ENCODE assay signal across 8 cellular contexts in the genomic region with DNA sequence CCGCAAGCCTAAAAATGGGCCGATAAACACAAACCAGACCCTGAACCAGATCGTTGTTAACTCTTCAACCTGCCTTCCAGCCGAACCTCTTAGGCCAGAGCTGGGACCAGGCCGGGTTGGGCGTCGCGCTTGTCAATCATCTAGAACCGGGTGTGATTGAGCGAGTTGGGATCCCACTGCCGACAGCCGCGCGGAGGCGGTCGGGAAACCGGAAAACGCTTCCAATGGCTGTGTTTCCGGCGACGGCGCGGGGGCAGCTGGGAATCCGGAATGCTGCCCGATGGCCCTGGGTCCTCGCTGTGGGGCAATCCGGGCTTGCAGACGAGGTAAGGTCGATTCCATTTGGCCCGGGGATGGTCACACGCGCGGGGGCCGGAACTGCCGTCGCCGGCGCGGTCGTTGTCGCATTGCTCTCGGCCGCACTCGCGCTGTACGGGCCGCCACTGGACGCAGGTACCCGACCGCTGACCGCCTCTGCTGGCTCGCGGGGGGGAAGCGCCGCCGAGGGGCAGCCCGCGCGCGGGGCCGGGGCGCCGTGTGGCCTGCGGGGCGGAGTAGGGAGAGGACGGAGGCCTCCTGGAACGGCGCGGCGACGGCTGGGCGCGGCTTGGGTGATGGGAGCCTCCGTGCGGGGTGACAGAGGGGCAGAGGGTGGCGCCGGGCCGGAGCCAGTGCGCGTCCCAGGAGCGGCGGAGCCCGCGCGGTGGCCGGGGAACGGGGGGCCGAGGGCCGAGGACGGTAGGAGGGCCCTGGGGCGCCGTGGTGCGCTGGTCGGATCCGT. TPM values are rescaled to one million over a fixed set of nuclear protein-coding genes. Genes with fewer than 3 reads are reported as not detected.
DNase-seq lines count a peak whose midpoint lies in the region; ATAC-seq lines count a peak whose summit lies in the region.

A gene (plus strand): TSS at position 224 of the 781 bp plus-strand sequence. CDS start 57 bp downstream, at position 281.

- H3K27ac Mint-ChIP-seq in activated CD8-positive, alpha-beta memory T cell treated with anti-CD3 and anti-CD28 coated beads, Interleukin-2, amount 10 ng/mL, durations not matched to agents 7 days and 5 days: peak within 1 kb of the TSS; percentile 94

- H3K9me3 Mint-ChIP-seq in activated CD8-positive, alpha-beta memory T cell treated with anti-CD3 and anti-CD28 coated beads, Interleukin-2, amount 10 ng/mL, durations not matched to agents 7 days and 5 days (ENCODE audit: low read depth): peaks cover 3% of the 10 kb centered on the region

- peak within 1 kb of the TSS; percentile 43 to 98 for H3K14ac ChIP-seq in mesenchymal stem cell (ENCODE audit: low read length in 2 of 2)

- H2AFZ ChIP-seq in mesenchymal stem cell (ENCODE audit: low read depth, low read length): peak within 1 kb of the TSS; percentile 98

- peak within 1 kb of the TSS; percentile 99 for H4K8ac ChIP-seq in mesenchymal stem cell (ENCODE audit: low read length)

- H2BK15ac ChIP-seq in mesenchymal stem cell (ENCODE audit: low read depth, poor library complexity, severe bottlenecking): peak within 1 kb of the TSS; percentile 80

- peak within 1 kb of the TSS; percentile 93 for H2BK5ac ChIP-seq in mesenchymal stem cell (ENCODE audit: low read depth, low read length, poor library complexity, severe bottlenecking)

- H3K4me2 ChIP-seq in mesenchymal stem cell (ENCODE audit: low read length, poor library complexity, severe bottlenecking): peak within 1 kb of the TSS; percentile 97

- H2BK12ac ChIP-seq in mesenchymal stem cell (ENCODE audit: low read length in 2 of 2): peak within 1 kb of the TSS; percentile 2 to 90

- peak within 1 kb of the TSS; percentile 90 to 98 for H3K4ac ChIP-seq in mesenchymal stem cell (ENCODE audit: low read depth in 1 of 2, low read length in 2 of 2)

- no peaks in the 10 kb centered on the region for H3K9me3 ChIP-seq in endocrine pancreas (ENCODE audit: control insufficient read depth, low read length)
- no peaks in the 10 kb centered on the region for H3K9me3 ChIP-seq in mesenchymal stem cell (ENCODE audit: control insufficient read depth, low read length)

- H3K4me1 Mint-ChIP-seq in activated CD8-positive, alpha-beta memory T cell treated with anti-CD3 and anti-CD28 coated beads, Interleukin-2, amount 10 ng/mL, durations not matched to agents 7 days and 5 days: peaks cover 45% of the 10 kb centered on the region

- peaks cover 6% of the 10 kb centered on the region for H3K36me3 Mint-ChIP-seq in activated CD8-positive, alpha-beta memory T cell treated with anti-CD3 and anti-CD28 coated beads, Interleukin-2, amount 10 ng/mL, durations not matched to agents 7 days and 5 days

- peaks cover 1% of the 10 kb centered on the region for H3K79me1 ChIP-seq in mesenchymal stem cell (replicated peaks; ENCODE audit: low read length, poor library complexity, severe bottlenecking)

- DNase-seq in CMK (ENCODE audit: low read depth) (peak; percentile 62), HS-27A (ENCODE audit: low read depth) (peak; percentile 63), NOMO-1 (lab: John Stamatoyannopoulos, UW; ENCODE audit: unreplicated experiment in 2 of 2) (peak; percentile 70 to 78), mesenchymal stem cell (peak; percentile 94)
- DNase-seq in activated CD8-positive, alpha-beta memory T cell treated with anti-CD3 and anti-CD28 coated beads, Interleukin-2, amount 10 ng/mL, durations not matched to agents 7 days and 5 days: peak; percentile 92
- peak; percentile 41 for DNase-seq in stimulated activated CD8-positive, alpha-beta memory T cell treated with anti-CD3 and anti-CD28 coated beads, Interleukin-12 subunit alpha, Interleukin-12 subunit beta, amount 100 ng/mL, for 4 hours (ENCODE audit: low read depth)

- 1% methylated on average over 84 of the region's 95 CpGs for WGBS in mesenchymal stem cell

- ATAC-seq in GM19467 (IDR thresholded peaks at IDR 0.05; ENCODE audit: unreplicated experiment): peak; percentile 83
- ATAC-seq in activated CD8-positive, alpha-beta memory T cell treated with anti-CD3 and anti-CD28 coated beads, Interleukin-2, amount 10 ng/mL, durations not matched to agents 7 days and 5 days: peak; percentile 87

- peak within 1 kb of the TSS; percentile 74 for H3K4me3 ChIP-seq in endocrine pancreas (ENCODE audit: control insufficient read depth, insufficient read depth, low read length)
- peak within 1 kb of the TSS; percentile 91 to 99 for H3K4me3 ChIP-seq in mesenchymal stem cell (ENCODE audit: insufficient read depth in 1 of 2, low read depth in 1 of 2, low read length in 2 of 2)

- peak within 1 kb of the TSS; percentile 69 for H2AK5ac ChIP-seq in mesenchymal stem cell (ENCODE audit: low read length, severe bottlenecking)

- H2BK120ac ChIP-seq in mesenchymal stem cell (ENCODE audit: low read depth, low read length): peak within 1 kb of the TSS; percentile 67

- H3K27me3 ChIP-seq in endocrine pancreas (ENCODE audit: control insufficient read depth, insufficient read depth, low read length) (no peaks in the 10 kb centered on the region), mesenchymal stem cell (ENCODE audit: control insufficient read depth in 1 of 2, insufficient read depth in 1 of 2, low read length in 2 of 2) (no peaks in the 10 kb centered on the region)

- H3K27ac ChIP-seq in mesenchymal stem cell (ENCODE audit: low read length, poor library complexity, severe bottlenecking): peak within 1 kb of the TSS; percentile 74

- CTCF ChIA-PET in activated CD8-positive, alpha-beta memory T cell treated with anti-CD3 and anti-CD28 coated beads, Interleukin-2, amount 10 ng/mL, durations not matched to agents 7 days and 5 days (lab: Charles Lee): interaction anchor here (0.7 to 1.7 kb wide), 3 partner anchors 22 to 97 kb away, joined by 3 to 4 read pairs (median 4); a partner anchor contains a TSS

- no peaks in the 10 kb centered on the region for H3K27me3 Mint-ChIP-seq in activated CD8-positive, alpha-beta memory T cell treated with anti-CD3 and anti-CD28 coated beads, Interleukin-2, amount 10 ng/mL, durations not matched to agents 7 days and 5 days

- H3K4me1 ChIP-seq in endocrine pancreas (ENCODE audit: control insufficient read depth, insufficient read depth, low read length) (peaks cover 13% of the 10 kb centered on the region), mesenchymal stem cell (ENCODE audit: control insufficient read depth, insufficient read depth, low read depth, low read length) (peaks cover 17% of the 10 kb centered on the region)

- peak within 1 kb of the TSS; percentile 92 for H3K9ac ChIP-seq in endocrine pancreas (ENCODE audit: control insufficient read depth, insufficient read depth, low read length)
- peak within 1 kb of the TSS; percentile 94 for H3K9ac ChIP-seq in mesenchymal stem cell (ENCODE audit: low read length)

- peak within 1 kb of the TSS; percentile 87 to 99 for H3K18ac ChIP-seq in mesenchymal stem cell (ENCODE audit: low read depth in 1 of 2, low read length in 2 of 2)

- H3K36me3 ChIP-seq in endocrine pancreas (ENCODE audit: control insufficient read depth, insufficient read depth, low read length) (no peaks in the 10 kb centered on the region), mesenchymal stem cell (ENCODE audit: control insufficient read depth in 1 of 2, insufficient read depth in 2 of 2, low read depth in 1 of 2, low read length in 2 of 2) (no peaks in the 10 kb centered on the region)

- H4K91ac ChIP-seq in mesenchymal stem cell (ENCODE audit: low read length): peak within 1 kb of the TSS; percentile 98

- peak within 1 kb of the TSS; percentile 74 to 93 for H3K23ac ChIP-seq in mesenchymal stem cell (ENCODE audit: low read length in 2 of 2)

- H3K4me3 Mint-ChIP-seq in activated CD8-positive, alpha-beta memory T cell treated with anti-CD3 and anti-CD28 coated beads, Interleukin-2, amount 10 ng/mL, durations not matched to agents 7 days and 5 days: peak within 1 kb of the TSS; percentile 93

RNA-seq across cellular contexts. Expression of the gene that starts here (rescaled TPM):
- 10 to 100 TPM; 26.3 to 29.5 TPM for total RNA-seq in activated CD8-positive, alpha-beta memory T cell treated with anti-CD3 and anti-CD28 coated beads, Interleukin-2, amount 10 ng/mL, durations not matched to agents 7 days and 5 days
- 17.1 TPM for polyA plus RNA-seq in mesenchymal stem cell (2013, experiment 1 of 2)
- polyA plus RNA-seq in mesenchymal stem cell (2013, experiment 2 of 2): 17.1 TPM

Comparison
In these comparisons a context has a peak if more than half of its experiments do, and no peak if none do; other contexts are left out.
1. Peak in every context shown above with its lines: DNase-seq, ATAC-seq, H3K4me3 ChIP-seq and H3K27ac ChIP-seq.
2. DNase-seq: peak in every context shown above with its lines; median percentile 94 in mesenchymal stem cell; 92 in activated CD8-positive, alpha-beta memory T cell treated with anti-CD3 and anti-CD28 coated beads, Interleukin-2, amount 10 ng/mL, durations not matched to agents 7 days and 5 days; 74 in NOMO-1; 63 in HS-27A; 62 in CMK; 41 in stimulated activated CD8-positive, alpha-beta memory T cell treated with anti-CD3 and anti-CD28 coated beads, Interleukin-12 subunit alpha, Interleukin-12 subunit beta, amount 100 ng/mL, for 4 hours.